In the genomic region with DNA sequence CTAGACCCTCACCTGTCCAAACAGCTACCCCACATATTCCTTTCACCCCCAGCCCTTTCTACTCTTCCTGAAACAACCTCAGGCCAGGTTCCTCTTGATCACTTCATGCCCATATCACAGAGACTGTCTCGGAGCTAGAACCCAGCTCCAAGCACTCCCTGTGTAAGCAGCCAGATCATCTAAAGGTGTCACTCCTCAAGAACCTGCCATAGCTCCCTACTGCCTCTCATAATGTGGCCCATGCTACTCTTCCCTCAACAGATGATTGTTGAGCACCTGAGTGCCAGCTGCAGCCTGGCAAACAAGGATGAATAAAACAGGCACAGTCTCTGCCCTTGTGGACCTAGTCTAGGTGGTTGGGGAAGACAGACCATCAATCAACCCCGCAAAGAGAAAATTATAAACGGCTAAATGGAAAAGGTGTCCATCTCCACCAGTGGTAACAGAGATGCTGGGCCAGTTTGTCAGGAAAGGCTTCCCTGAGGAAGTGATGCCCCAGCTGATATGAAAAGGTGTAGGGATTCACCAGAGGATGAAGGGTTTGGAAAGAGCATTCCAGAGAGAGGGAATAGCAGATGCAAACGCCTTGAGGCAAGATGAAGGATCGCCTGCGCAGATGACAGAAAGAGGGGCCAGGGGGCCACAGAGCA, we compare ENCODE assay signal across 18 cellular contexts. TPM values are rescaled to one million over a fixed set of nuclear protein-coding genes. Genes with fewer than 3 reads are reported as not detected.
A peak's percentile ranks its signal among the peaks of the same experiment; 100 is the strongest.
DNase-seq lines count a peak whose midpoint lies in the region; ATAC-seq, FAIRE-seq and TF ChIP-seq lines count a peak whose summit lies in the region.
"Had no signal": no experiment of that assay in that cellular context is flagged by ENCODE, and none has a peak within 500 bp of the region (broad histone marks: within the 10 kb centered on the region; RNA-seq: fewer than 3 reads in every experiment).

No MANE protein-coding gene starts in this region.

- intact Hi-C loops in gastrocnemius medialis (cut with DNase I; ENCODE audit: low total_unique reads): loop anchor here (2.0 to 10.0 kb wide), 3 partner anchors 17 to 1149 kb away; partner anchors contain the start of genes SMIM7 and TMEM38A

- peaks cover 32% of the 10 kb centered on the region for H3K4me1 Mint-ChIP-seq in activated CD8-positive, alpha-beta memory T cell treated with anti-CD3 and anti-CD28 coated beads, Interleukin-2, amount 10 ng/mL, durations not matched to agents 7 days and 5 days

- CTCF ChIA-PET in activated CD8-positive, alpha-beta memory T cell treated with anti-CD3 and anti-CD28 coated beads, Interleukin-2, amount 10 ng/mL, durations not matched to agents 7 days and 5 days (lab: Charles Lee): interaction anchor here (0.6 to 2.0 kb wide), 2 partner anchors 9 to 11 kb away, joined by 3 to 5 read pairs; no protein-coding TSS in a partner anchor
- CTCF ChIA-PET in RWPE1 (lab: Yijun Ruan, JAX): interaction anchor here (0.6 kb wide), 1 partner anchor 18 kb away, joined by 3 read pairs; no protein-coding TSS in a partner anchor

- H2AFZ ChIP-seq in hepatocyte: no peak overlapping the region

- no peak for ATAC-seq in activated CD8-positive, alpha-beta memory T cell treated with anti-CD3 and anti-CD28 coated beads, Interleukin-2, amount 10 ng/mL, durations not matched to agents 7 days and 5 days
- no peak for ATAC-seq in gastrocnemius medialis
- ATAC-seq in HG02973 (IDR thresholded peaks at IDR 0.05; ENCODE audit: unreplicated experiment): no peak

- no peaks in the 10 kb centered on the region for H3K9me2 ChIP-seq in hepatocyte (replicated peaks; ENCODE audit: insufficient read depth)

- peaks cover 74% of the 10 kb centered on the region for H4K20me1 ChIP-seq in hepatocyte (ENCODE audit: insufficient read depth, poor library complexity, severe bottlenecking)

- H3K36me3 ChIP-seq in hepatocyte (replicated peaks; ENCODE audit: insufficient read depth, low read depth) (no peaks in the 10 kb centered on the region), gastrocnemius medialis (no peaks in the 10 kb centered on the region)

- no peak for FAIRE-seq in H54 (lab: Jason Lieb, UNC)
- FAIRE-seq: colon, islet of Langerhans had no signal

- H3K4me3 Mint-ChIP-seq in activated CD8-positive, alpha-beta memory T cell treated with anti-CD3 and anti-CD28 coated beads, Interleukin-2, amount 10 ng/mL, durations not matched to agents 7 days and 5 days: no peak overlapping the region
- H3K4me3 Mint-ChIP-seq: activated naive CD4-positive, alpha-beta T cell treated with anti-CD3 and anti-CD28 coated beads for 36 hours; T-helper 1 cell treated with Interleukin-12 subunit alpha and Interleukin-12 subunit beta and Interleukin-4 antibody, amounts not matched to agents 30 μg/mL and 1 μg/mL, for 36 hours had no signal

- in situ Hi-C loops in gastrocnemius medialis (cut with MboI; ENCODE audit: low sequenced_read_pairs in 4 of 4): loop anchor here in 2 of 4 donors (25.0 kb wide), 1 partner anchor 1574 kb away; no protein-coding TSS in a partner anchor

- H3K79me2 ChIP-seq in hepatocyte: peaks cover 98% of the 10 kb centered on the region

- peak overlapping the region; percentile 4 for H3K27ac Mint-ChIP-seq in activated CD8-positive, alpha-beta memory T cell treated with anti-CD3 and anti-CD28 coated beads, Interleukin-2, amount 10 ng/mL, durations not matched to agents 7 days and 5 days
- H3K27ac Mint-ChIP-seq: activated naive CD4-positive, alpha-beta T cell treated with anti-CD3 and anti-CD28 coated beads for 36 hours; T-helper 1 cell treated with Interleukin-12 subunit alpha and Interleukin-12 subunit beta and Interleukin-4 antibody, amounts not matched to agents 30 μg/mL and 1 μg/mL, for 36 hours had no signal

- H3K27ac ChIP-seq in RWPE1 (peak overlapping the region; percentile 78), hepatocyte (peak overlapping the region; percentile 48), gastrocnemius medialis (peak overlapping the region; percentile 91 to 99 (median 96))

- peak overlapping the region; percentile 68 for H3K4me2 ChIP-seq in hepatocyte

- H3K27me3 ChIP-seq in hepatocyte: no peaks in the 10 kb centered on the region
- no peaks in the 10 kb centered on the region for H3K27me3 ChIP-seq in gastrocnemius medialis

- POLR2A ChIA-PET in RWPE1 (lab: Yijun Ruan, JAX; ENCODE audit: low non-redundant PET): interaction anchor here (0.6 kb wide), 1 partner anchor 529 kb away, joined by 6 read pairs; the partner anchor contains the start of gene CYP4F11

- TF ChIP-seq CTCF in RWPE1 (conservative IDR thresholded peaks at IDR 0.05; ENCODE audit: low read depth) (no peak), hepatocyte (IDR thresholded peaks at IDR 0.05; ENCODE audit: poor library complexity) (no peak), gastrocnemius medialis (IDR thresholded peaks at IDR 0.05 in 4 of 5, conservative IDR thresholded peaks at IDR 0.05 in 1 of 5) (no peak)

- no peak for TF ChIP-seq POLR2A in gastrocnemius medialis (IDR thresholded peaks at IDR 0.05)
- TF ChIP-seq POLR2A in H54 (IDR thresholded peaks at IDR 0.05; ENCODE audit: low read depth, low read length): no peak

- H3K4me3 ChIP-seq in hepatocyte (no peak overlapping the region), gastrocnemius medialis (peak overlapping the region in 3 of 4 donors; percentile 9 to 23 (median 20))
- H3K4me3 ChIP-seq: HAP-1 had no signal

- no peaks in the 10 kb centered on the region for H3K27me3 Mint-ChIP-seq in activated CD8-positive, alpha-beta memory T cell treated with anti-CD3 and anti-CD28 coated beads, Interleukin-2, amount 10 ng/mL, durations not matched to agents 7 days and 5 days

- no peaks in the 10 kb centered on the region for H3K9me3 Mint-ChIP-seq in activated CD8-positive, alpha-beta memory T cell treated with anti-CD3 and anti-CD28 coated beads, Interleukin-2, amount 10 ng/mL, durations not matched to agents 7 days and 5 days (ENCODE audit: low read depth)
- H3K9me3 Mint-ChIP-seq: activated naive CD4-positive, alpha-beta T cell treated with anti-CD3 and anti-CD28 coated beads for 36 hours; T-helper 1 cell treated with Interleukin-12 subunit alpha and Interleukin-12 subunit beta and Interleukin-4 antibody, amounts not matched to agents 30 μg/mL and 1 μg/mL, for 36 hours had no signal

- 60% methylated on average over 6 of the region's 6 CpGs for WGBS in hepatocyte (ENCODE audit: low lambda C conversion rate, missing lambda C conversion rate)

- no peaks in the 10 kb centered on the region for H3K36me3 Mint-ChIP-seq in activated CD8-positive, alpha-beta memory T cell treated with anti-CD3 and anti-CD28 coated beads, Interleukin-2, amount 10 ng/mL, durations not matched to agents 7 days and 5 days

- no peak for DNase-seq in activated CD8-positive, alpha-beta memory T cell treated with anti-CD3 and anti-CD28 coated beads, Interleukin-2, amount 10 ng/mL, durations not matched to agents 7 days and 5 days
- DNase-seq in activated CD8-positive, alpha-beta memory T cell treated with anti-CD3 and anti-CD28 coated beads, Interleukin-2, amount 50 U/mL, for 4 hours: no peak
- DNase-seq in RWPE1 (ENCODE audit: low spot score) (no peak), hepatocyte (ENCODE audit: low spot score) (no peak), gastrocnemius medialis (no peak), H54 (ENCODE audit: insufficient read length, low spot score) (no peak)
- no peak for DNase-seq in effector CD8-positive, alpha-beta T cell (lab: John Stamatoyannopoulos, UW)
- DNase-seq: activated naive CD4-positive, alpha-beta T cell treated with anti-CD3 and anti-CD28 coated beads for 36 hours; DMS79 treated with DMSO at 0.1 percent for 48 hours; stimulated activated CD4-positive, alpha-beta T cell treated with anti-CD3 and anti-CD28 coated beads, Interleukin-15, amount 100 ng/mL, for 24 hours had no signal

- no peaks in the 10 kb centered on the region for H3K9me3 ChIP-seq in hepatocyte (ENCODE audit: low read depth)
- H3K9me3 ChIP-seq in gastrocnemius medialis: no peaks in the 10 kb centered on the region
- H3K9me3 ChIP-seq: HAP-1 had no signal

- peaks cover 14% of the 10 kb centered on the region for H3K4me1 ChIP-seq in hepatocyte (ENCODE audit: insufficient read depth)
- H3K4me1 ChIP-seq in gastrocnemius medialis: peaks cover 90 to 92% of the 10 kb centered on the region in 2 donors
- H3K4me1 ChIP-seq: HAP-1 had no signal

RNA-seq across cellular contexts. Expression of gene EPS15L1, which starts 8.3 kb away (rescaled TPM):
- 10 to 100 TPM; 40.7 to 42.6 TPM for total RNA-seq in activated CD8-positive, alpha-beta memory T cell treated with anti-CD3 and anti-CD28 coated beads, Interleukin-2, amount 10 ng/mL, durations not matched to agents 7 days and 5 days
- 10.2 and 15.9 TPM in 2 replicates for total RNA-seq in hepatocyte
- polyA plus RNA-seq in hepatocyte: 26.8 and 27.7 TPM in 2 replicates
- 10 to 100 TPM; 52.5 to 61.7 (median 59.7) TPM for total RNA-seq in gastrocnemius medialis

RNA-seq across cellular contexts. Expression of gene CALR3, which starts 32.5 kb away (rescaled TPM):
- total RNA-seq in activated CD8-positive, alpha-beta memory T cell treated with anti-CD3 and anti-CD28 coated beads, Interleukin-2, amount 10 ng/mL, durations not matched to agents 7 days and 5 days: not detected
- total RNA-seq in hepatocyte: not detected in 2 replicates
- polyA plus RNA-seq in hepatocyte: not detected in 2 replicates
- not detected for total RNA-seq in gastrocnemius medialis
- total RNA-seq: A673; activated naive CD4-positive, alpha-beta T cell treated with anti-CD3 and anti-CD28 coated beads for 36 hours; osteoblast; ureter had no signal

RNA-seq across cellular contexts. Expression of gene C19orf44, which starts 32.7 kb away (rescaled TPM):
- 1 to 10 TPM; 3.5 to 3.6 TPM for total RNA-seq in activated CD8-positive, alpha-beta memory T cell treated with anti-CD3 and anti-CD28 coated beads, Interleukin-2, amount 10 ng/mL, durations not matched to agents 7 days and 5 days
- total RNA-seq in hepatocyte (2.2 and 3.0 TPM in 2 replicates), gastrocnemius medialis (1 to 10 TPM; 4.1 to 7.1 (median 5.0) TPM)
- 2.5 and 2.9 TPM in 2 replicates for polyA plus RNA-seq in hepatocyte
